In the genomic region with DNA sequence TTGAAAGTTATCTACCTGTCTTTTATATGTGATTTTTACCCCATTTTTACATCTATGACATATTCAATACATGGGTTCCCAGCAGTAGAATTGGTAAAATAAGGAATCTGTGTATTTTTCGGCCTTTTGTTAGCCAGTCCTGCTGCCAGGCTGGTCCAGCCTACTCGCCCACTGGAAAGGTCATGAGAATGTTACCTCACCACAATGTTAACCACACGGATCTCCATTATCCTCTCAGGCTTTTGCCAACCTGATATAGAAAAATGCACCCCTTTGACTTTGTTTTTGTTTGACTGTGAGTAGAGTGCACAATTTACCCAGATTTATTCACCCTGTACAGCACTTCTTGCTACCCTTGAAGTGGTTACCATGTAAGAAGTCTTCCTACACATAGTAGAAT, we compare ENCODE assay signal across 8 cellular contexts.
"Had no signal": no experiment of that assay in that cellular context is flagged by ENCODE, and none has a peak within 500 bp of the region (broad histone marks: within the 10 kb centered on the region; RNA-seq: fewer than 3 reads in every experiment).

No MANE protein-coding gene starts in this region.

- H3K4me3 Mint-ChIP-seq: H9 had no signal

- FAIRE-seq: H54, HTR-8/SVneo, K562 had no signal

- ATAC-seq: K562 had no signal

- H3K27ac ChIP-seq: GM23248 had no signal

- H2AFZ ChIP-seq: GM23248 had no signal

- H3K9ac ChIP-seq: GM23248 had no signal

- DNase-seq: GM23248, GOT3, H9, HCEC 1CT, IMR-90 had no signal

- H3K27ac Mint-ChIP-seq: H9 had no signal

- H3K4me3 ChIP-seq: GM23248, K562 had no signal
